ENCODE assay signal across 2 cellular contexts in the genomic region with DNA sequence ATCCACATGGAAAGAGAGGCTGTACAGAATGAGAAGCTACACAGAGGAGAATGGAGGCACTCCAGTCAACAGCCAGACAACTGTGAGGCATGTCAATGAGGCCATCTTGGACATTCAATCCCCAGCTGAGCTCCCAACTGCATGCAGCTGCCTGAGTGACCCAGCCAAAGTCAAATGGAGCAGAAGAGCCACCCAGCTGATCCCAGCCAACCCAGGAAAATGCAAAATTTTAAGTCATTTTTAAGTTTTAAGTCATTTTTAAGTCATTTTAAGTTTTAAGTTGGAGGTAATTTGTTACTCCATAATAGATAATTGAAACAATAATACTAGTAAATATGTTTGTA.
TF ChIP-seq lines count a peak whose summit lies in the region.

No MANE protein-coding gene starts in this region.

TF ChIP-seq in WTC11, 78 proteins besides CTCF, POLR2A, EP300 and RAD21 (continued from another document):
- TF ChIP-seq KAT7 (CRISPR knock-in tag; IDR thresholded peaks at IDR 0.05; ENCODE audit: borderline replicate concordance), result no peak
- no peak for TF ChIP-seq ZNF232 (CRISPR knock-in tag; IDR thresholded peaks at IDR 0.05)
- TF ChIP-seq, protein P1, sequence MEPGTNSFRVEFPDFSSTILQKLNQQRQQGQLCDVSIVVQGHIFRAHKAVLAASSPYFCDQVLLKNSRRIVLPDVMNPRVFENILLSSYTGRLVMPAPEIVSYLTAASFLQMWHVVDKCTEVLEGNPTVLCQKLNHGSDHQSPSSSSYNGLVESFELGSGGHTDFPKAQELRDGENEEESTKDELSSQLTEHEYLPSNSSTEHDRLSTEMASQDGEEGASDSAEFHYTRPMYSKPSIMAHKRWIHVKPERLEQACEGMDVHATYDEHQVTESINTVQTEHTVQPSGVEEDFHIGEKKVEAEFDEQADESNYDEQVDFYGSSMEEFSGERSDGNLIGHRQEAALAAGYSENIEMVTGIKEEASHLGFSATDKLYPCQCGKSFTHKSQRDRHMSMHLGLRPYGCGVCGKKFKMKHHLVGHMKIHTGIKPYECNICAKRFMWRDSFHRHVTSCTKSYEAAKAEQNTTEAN (CRISPR knock-in tag; IDR thresholded peaks at IDR 0.05), result no peak
- TF ChIP-seq, protein P2, sequence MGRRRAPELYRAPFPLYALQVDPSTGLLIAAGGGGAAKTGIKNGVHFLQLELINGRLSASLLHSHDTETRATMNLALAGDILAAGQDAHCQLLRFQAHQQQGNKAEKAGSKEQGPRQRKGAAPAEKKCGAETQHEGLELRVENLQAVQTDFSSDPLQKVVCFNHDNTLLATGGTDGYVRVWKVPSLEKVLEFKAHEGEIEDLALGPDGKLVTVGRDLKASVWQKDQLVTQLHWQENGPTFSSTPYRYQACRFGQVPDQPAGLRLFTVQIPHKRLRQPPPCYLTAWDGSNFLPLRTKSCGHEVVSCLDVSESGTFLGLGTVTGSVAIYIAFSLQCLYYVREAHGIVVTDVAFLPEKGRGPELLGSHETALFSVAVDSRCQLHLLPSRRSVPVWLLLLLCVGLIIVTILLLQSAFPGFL (CRISPR knock-in tag; IDR thresholded peaks at IDR 0.05; ENCODE audit: borderline replicate concordance), result no peak
- no peak for TF ChIP-seq SOX15 (CRISPR knock-in tag; IDR thresholded peaks at IDR 0.05)
- TF ChIP-seq, protein P3, sequence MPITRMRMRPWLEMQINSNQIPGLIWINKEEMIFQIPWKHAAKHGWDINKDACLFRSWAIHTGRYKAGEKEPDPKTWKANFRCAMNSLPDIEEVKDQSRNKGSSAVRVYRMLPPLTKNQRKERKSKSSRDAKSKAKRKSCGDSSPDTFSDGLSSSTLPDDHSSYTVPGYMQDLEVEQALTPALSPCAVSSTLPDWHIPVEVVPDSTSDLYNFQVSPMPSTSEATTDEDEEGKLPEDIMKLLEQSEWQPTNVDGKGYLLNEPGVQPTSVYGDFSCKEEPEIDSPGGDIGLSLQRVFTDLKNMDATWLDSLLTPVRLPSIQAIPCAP (CRISPR knock-in tag; IDR thresholded peaks at IDR 0.05), result no peak
- no peak for TF ChIP-seq OVOL2 (CRISPR knock-in tag; IDR thresholded peaks at IDR 0.05; ENCODE audit: borderline replicate concordance)
- TF ChIP-seq EMX1 (CRISPR knock-in tag; IDR thresholded peaks at IDR 0.05), result no peak
- TF ChIP-seq NR1H2 (CRISPR knock-in tag; IDR thresholded peaks at IDR 0.05), result no peak
- TF ChIP-seq, protein P4, sequence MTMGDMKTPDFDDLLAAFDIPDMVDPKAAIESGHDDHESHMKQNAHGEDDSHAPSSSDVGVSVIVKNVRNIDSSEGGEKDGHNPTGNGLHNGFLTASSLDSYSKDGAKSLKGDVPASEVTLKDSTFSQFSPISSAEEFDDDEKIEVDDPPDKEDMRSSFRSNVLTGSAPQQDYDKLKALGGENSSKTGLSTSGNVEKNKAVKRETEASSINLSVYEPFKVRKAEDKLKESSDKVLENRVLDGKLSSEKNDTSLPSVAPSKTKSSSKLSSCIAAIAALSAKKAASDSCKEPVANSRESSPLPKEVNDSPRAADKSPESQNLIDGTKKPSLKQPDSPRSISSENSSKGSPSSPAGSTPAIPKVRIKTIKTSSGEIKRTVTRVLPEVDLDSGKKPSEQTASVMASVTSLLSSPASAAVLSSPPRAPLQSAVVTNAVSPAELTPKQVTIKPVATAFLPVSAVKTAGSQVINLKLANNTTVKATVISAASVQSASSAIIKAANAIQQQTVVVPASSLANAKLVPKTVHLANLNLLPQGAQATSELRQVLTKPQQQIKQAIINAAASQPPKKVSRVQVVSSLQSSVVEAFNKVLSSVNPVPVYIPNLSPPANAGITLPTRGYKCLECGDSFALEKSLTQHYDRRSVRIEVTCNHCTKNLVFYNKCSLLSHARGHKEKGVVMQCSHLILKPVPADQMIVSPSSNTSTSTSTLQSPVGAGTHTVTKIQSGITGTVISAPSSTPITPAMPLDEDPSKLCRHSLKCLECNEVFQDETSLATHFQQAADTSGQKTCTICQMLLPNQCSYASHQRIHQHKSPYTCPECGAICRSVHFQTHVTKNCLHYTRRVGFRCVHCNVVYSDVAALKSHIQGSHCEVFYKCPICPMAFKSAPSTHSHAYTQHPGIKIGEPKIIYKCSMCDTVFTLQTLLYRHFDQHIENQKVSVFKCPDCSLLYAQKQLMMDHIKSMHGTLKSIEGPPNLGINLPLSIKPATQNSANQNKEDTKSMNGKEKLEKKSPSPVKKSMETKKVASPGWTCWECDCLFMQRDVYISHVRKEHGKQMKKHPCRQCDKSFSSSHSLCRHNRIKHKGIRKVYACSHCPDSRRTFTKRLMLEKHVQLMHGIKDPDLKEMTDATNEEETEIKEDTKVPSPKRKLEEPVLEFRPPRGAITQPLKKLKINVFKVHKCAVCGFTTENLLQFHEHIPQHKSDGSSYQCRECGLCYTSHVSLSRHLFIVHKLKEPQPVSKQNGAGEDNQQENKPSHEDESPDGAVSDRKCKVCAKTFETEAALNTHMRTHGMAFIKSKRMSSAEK (CRISPR knock-in tag; IDR thresholded peaks at IDR 0.05; ENCODE audit: borderline replicate concordance), result no peak
- TF ChIP-seq MYBL2 (CRISPR knock-in tag; IDR thresholded peaks at IDR 0.05), result no peak
- TF ChIP-seq ZNF121 (CRISPR knock-in tag; IDR thresholded peaks at IDR 0.05), result no peak
- TF ChIP-seq CBFB (CRISPR knock-in tag; IDR thresholded peaks at IDR 0.05; ENCODE audit: low read depth), result no peak

TF ChIP-seq in HepG2, 621 proteins besides CTCF, POLR2A, EP300 and RAD21 (continued from another document):
- TF ChIP-seq, protein P5, sequence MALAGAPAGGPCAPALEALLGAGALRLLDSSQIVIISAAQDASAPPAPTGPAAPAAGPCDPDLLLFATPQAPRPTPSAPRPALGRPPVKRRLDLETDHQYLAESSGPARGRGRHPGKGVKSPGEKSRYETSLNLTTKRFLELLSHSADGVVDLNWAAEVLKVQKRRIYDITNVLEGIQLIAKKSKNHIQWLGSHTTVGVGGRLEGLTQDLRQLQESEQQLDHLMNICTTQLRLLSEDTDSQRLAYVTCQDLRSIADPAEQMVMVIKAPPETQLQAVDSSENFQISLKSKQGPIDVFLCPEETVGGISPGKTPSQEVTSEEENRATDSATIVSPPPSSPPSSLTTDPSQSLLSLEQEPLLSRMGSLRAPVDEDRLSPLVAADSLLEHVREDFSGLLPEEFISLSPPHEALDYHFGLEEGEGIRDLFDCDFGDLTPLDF (CRISPR knock-in tag; IDR thresholded peaks at IDR 0.05), result no peak
- TF ChIP-seq FLYWCH1 (CRISPR knock-in tag; IDR thresholded peaks at IDR 0.05), result no peak
- no peak for TF ChIP-seq ZNF329 (CRISPR knock-in tag; IDR thresholded peaks at IDR 0.05; ENCODE audit: low read depth)
- peak; percentile 100 for TF ChIP-seq ZNF331 (CRISPR knock-in tag; IDR thresholded peaks at IDR 0.05)
- TF ChIP-seq SETDB1 (CRISPR knock-in tag; IDR thresholded peaks at IDR 0.05; ENCODE audit: borderline replicate concordance), result 0 out of 2 replicates have a peak, but pooled peaks have one; percentile 61
- TF ChIP-seq ZNF180 (CRISPR knock-in tag; IDR thresholded peaks at IDR 0.05; ENCODE audit: borderline replicate concordance, low read depth), result no peak
